24 cellular contexts compared by ENCODE assay signal in the genomic region with DNA sequence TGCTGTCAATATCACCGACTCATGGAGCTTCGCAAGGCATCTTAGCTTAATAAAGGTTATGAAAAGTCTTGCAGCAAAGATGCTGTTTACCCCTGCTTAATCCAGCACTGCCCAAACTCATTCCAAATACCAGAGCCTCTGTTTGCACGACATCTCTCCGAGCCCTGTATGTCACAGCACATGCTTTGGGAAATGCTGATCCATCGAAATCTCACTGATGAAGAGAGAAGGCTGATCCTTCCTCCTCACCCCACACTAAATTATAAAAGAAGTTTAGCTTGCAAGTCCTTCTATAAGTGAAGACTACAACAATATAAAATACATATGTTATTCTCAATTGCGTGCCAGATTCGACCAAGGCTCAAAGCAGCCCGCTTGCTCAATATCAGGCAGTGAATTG. TPM values are rescaled to one million over a fixed set of nuclear protein-coding genes. Genes with fewer than 3 reads are reported as not detected.
DNase-seq lines count a peak whose midpoint lies in the region; ATAC-seq, FAIRE-seq and TF ChIP-seq lines count a peak whose summit lies in the region.
"Had no signal": no experiment of that assay in that cellular context is flagged by ENCODE, and none has a peak within 500 bp of the region (broad histone marks: within the 10 kb centered on the region; RNA-seq: fewer than 3 reads in every experiment).

No MANE protein-coding gene starts in this region.

- H3K36me3 ChIP-seq in IMR-90 (ENCODE audit: control insufficient read depth, insufficient read depth, low read length) = no peaks in the 10 kb centered on the region
- no peaks in the 10 kb centered on the region for H3K36me3 ChIP-seq in K562 (ENCODE audit: control insufficient read depth, insufficient read depth, low read length)
- H3K36me3 ChIP-seq in trophoblast cell (ENCODE audit: control insufficient read depth in 1 of 2, insufficient read depth in 2 of 2, low read length in 2 of 2) = no peaks in the 10 kb centered on the region
- no peaks in the 10 kb centered on the region for H3K36me3 ChIP-seq in uterus
- H3K36me3 ChIP-seq: BLaER1 treated with 17β-estradiol and CSF1 and Interleukin-3, amounts not matched to agents 10 nM and 100 nM; HAP-1 had no signal

- TF ChIP-seq POLR2A in A549 (IDR thresholded peaks at IDR 0.05; ENCODE audit: low read length) (no peak), IMR-90 (IDR thresholded peaks at IDR 0.05; ENCODE audit: low read depth, low read length) (no peak), K562 (conservative IDR thresholded peaks at IDR 0.05) (no peak), uterus (IDR thresholded peaks at IDR 0.05) (no peak), GM18505 (IDR thresholded peaks at IDR 0.05; ENCODE audit: borderline replicate concordance, extremely low read depth, insufficient read depth, insufficient read length) (no peak)

- H2BK15ac ChIP-seq in IMR-90 (ENCODE audit: low read depth, low read length) = no peak overlapping the region

- no peaks in the 10 kb centered on the region for H3K36me3 Mint-ChIP-seq in activated T-cell treated with anti-CD3 and anti-CD28 coated beads, Interleukin-2, amount 50 U/mL, for 72 hours (ENCODE audit: insufficient read depth in 2 of 2)
- H3K36me3 Mint-ChIP-seq: CD14-positive monocyte; CD8-positive, alpha-beta memory T cell had no signal

- ATAC-seq in A549 = no peak
- no peak for ATAC-seq in IMR-90 (ENCODE audit: low read depth)
- ATAC-seq in K562 = no peak
- ATAC-seq in activated T-cell treated with anti-CD3 and anti-CD28 coated beads, Interleukin-2, amount 50 U/mL, for 72 hours (replicated peaks in 1 of 2) = no peak
- no peak for ATAC-seq in GM18505 (IDR thresholded peaks at IDR 0.05; ENCODE audit: unreplicated experiment)

- no peak for DNase-seq in A549 (ENCODE audit: low read depth in 1 of 2, low spot score in 1 of 2)
- no peak for DNase-seq in IMR-90
- DNase-seq in K562 (ENCODE audit: extremely low read depth in 1 of 4, low spot score in 3 of 4) = no peak
- DNase-seq in trophoblast cell = no peak
- no peak for DNase-seq in activated T-cell treated with anti-CD3 and anti-CD28 coated beads, Interleukin-2, amount 50 U/mL, for 72 hours
- DNase-seq in uterus = no peak
- DNase-seq: ACHN; AML-193; BE2C; CD4-positive, alpha-beta T cell; CD8-positive, alpha-beta memory T cell; DMS53; DMS79 treated with DMSO at 0.1 percent for 48 hours; GF-D8; GOT3; HFFc6 had no signal

- POLR2A ChIA-PET in A549 (lab: Yijun Ruan, JAX) = no interaction called here
- POLR2A ChIA-PET in IMR-90 (lab: Charles Lee; ENCODE audit: unreplicated experiment) = no interaction called here
- POLR2A ChIA-PET in K562 (lab: Yijun Ruan, JAX) = no interaction called here

- no peak overlapping the region for H3K56ac ChIP-seq in IMR-90 (ENCODE audit: extremely low read depth, insufficient read depth, low read length)

- no peak for FAIRE-seq in A549 (lab: Jason Lieb, UNC)
- no peak for FAIRE-seq in K562 (lab: Jason Lieb, UNC)
- FAIRE-seq: A204.1, GM12891, H54 had no signal

- no peaks in the 10 kb centered on the region for H3K9me3 ChIP-seq in A549
- H3K9me3 ChIP-seq in IMR-90 (ENCODE audit: control insufficient read depth, insufficient read depth, low read length) = no peaks in the 10 kb centered on the region
- H3K9me3 ChIP-seq in K562 (replicated peaks; ENCODE audit: control insufficient read depth, insufficient read depth, low read depth, low read length) = no peaks in the 10 kb centered on the region
- no peaks in the 10 kb centered on the region for H3K9me3 ChIP-seq in trophoblast cell (ENCODE audit: insufficient read depth, low read depth, low read length)
- no peaks in the 10 kb centered on the region for H3K9me3 ChIP-seq in uterus
- H3K9me3 ChIP-seq: BE2C; BLaER1 treated with 17β-estradiol and CSF1 and Interleukin-3, amounts not matched to agents 10 nM and 100 nM; HAP-1 had no signal

- H3K79me1 ChIP-seq in IMR-90 (ENCODE audit: low read depth in 1 of 2, low read length in 2 of 2) (no peaks in the 10 kb centered on the region), trophoblast cell (ENCODE audit: low read length) (no peaks in the 10 kb centered on the region)

- no peaks in the 10 kb centered on the region for H3K9me3 Mint-ChIP-seq in activated T-cell treated with anti-CD3 and anti-CD28 coated beads, Interleukin-2, amount 50 U/mL, for 72 hours
- H3K9me3 Mint-ChIP-seq: CD4-positive, alpha-beta T cell; CD8-positive, alpha-beta memory T cell; HFFc6 had no signal

- WGBS in A549 (ENCODE audit: missing lambda C conversion rate) = 88% methylated on average over 8 of the region's 8 CpGs
- 60% methylated on average over 1 of the region's 8 CpGs; no CpG with 5 or more reads in 1 of the 2 experiments for WGBS in IMR-90 (ENCODE audit: extremely low coverage in 2 of 2, insufficient read length in 1 of 2), 2 experiments
- 6% methylated on average over 8 of the region's 8 CpGs for WGBS in K562 (ENCODE audit: insufficient coverage, low coverage, missing lambda C conversion rate)
- no CpG with 5 or more reads among the region's 8 CpGs for WGBS in trophoblast cell (ENCODE audit: extremely low coverage, insufficient coverage, insufficient read length)

- no peaks in the 10 kb centered on the region for H3K4me1 Mint-ChIP-seq in activated T-cell treated with anti-CD3 and anti-CD28 coated beads, Interleukin-2, amount 50 U/mL, for 72 hours (ENCODE audit: low read depth)
- H3K4me1 Mint-ChIP-seq: CD14-positive monocyte; CD8-positive, alpha-beta memory T cell had no signal

- no peaks in the 10 kb centered on the region for H3K9me1 ChIP-seq in IMR-90 (ENCODE audit: insufficient read depth, low read length)
- H3K9me1 ChIP-seq in K562 (ENCODE audit: control insufficient read depth, insufficient read depth, low read length) = no peaks in the 10 kb centered on the region

- H3K4ac ChIP-seq in IMR-90 (ENCODE audit: low read depth, low read length) (no peak overlapping the region), trophoblast cell (ENCODE audit: low read depth, low read length) (no peak overlapping the region)

- H3K18ac ChIP-seq in IMR-90 (ENCODE audit: low read depth, low read length) (no peak overlapping the region), trophoblast cell (ENCODE audit: low read length) (no peak overlapping the region)

- H3K27me3 ChIP-seq in IMR-90 (ENCODE audit: control insufficient read depth, insufficient read depth, low read length) (peaks cover 29% of the 10 kb centered on the region; the same call in 1 of the 2 replicates), K562 (ENCODE audit: control insufficient read depth in 2 of 2, insufficient read depth in 2 of 2, low read length in 2 of 2) (peaks cover 5 to 31% of the 10 kb centered on the region in 2 experiments; a peak in 4 of 5 replicates), trophoblast cell (ENCODE audit: insufficient read depth, low read length) (no peaks in the 10 kb centered on the region), uterus (no peaks in the 10 kb centered on the region)
- H3K27me3 ChIP-seq: BE2C had no signal

- no peak overlapping the region for H3K27ac Mint-ChIP-seq in activated T-cell treated with anti-CD3 and anti-CD28 coated beads, Interleukin-2, amount 50 U/mL, for 72 hours
- H3K27ac Mint-ChIP-seq: CD14-positive monocyte; CD4-positive, alpha-beta T cell; CD8-positive, alpha-beta memory T cell; HFFc6 had no signal

- in situ Hi-C loops in IMR-90 (cut with MboI; ENCODE audit: low sequenced_read_pairs) = no loop called here
- in situ Hi-C loops in K562 (cut with MboI) = no loop called here

- no peaks in the 10 kb centered on the region for H3K79me2 ChIP-seq in K562 (ENCODE audit: control insufficient read depth, insufficient read depth, low read length)
- H3K79me2 ChIP-seq in trophoblast cell (ENCODE audit: control insufficient read depth, insufficient read depth, low read length, poor library complexity) = no peaks in the 10 kb centered on the region

- CTCF ChIA-PET in A549 (lab: Yijun Ruan, JAX) = interaction anchor here (1.0 to 22.6 kb wide), 9 partner anchors 9 to 229 kb away, joined by 3 to 736 read pairs (median 7); no protein-coding TSS in a partner anchor
- CTCF ChIA-PET in IMR-90 (lab: Yijun Ruan, JAX) = no interaction called here
- CTCF ChIA-PET in K562 (lab: Yijun Ruan, JAX; ENCODE audit: low intra/inter-chr PET ratio) = no interaction called here

- H4K8ac ChIP-seq in IMR-90 (ENCODE audit: low read depth in 2 of 2, low read length in 2 of 2) (no peak overlapping the region), trophoblast cell (ENCODE audit: low read depth, low read length) (no peak overlapping the region)

- H3K4me3 ChIP-seq in A549 = no peak overlapping the region
- H3K4me3 ChIP-seq in IMR-90 (ENCODE audit: insufficient read depth, low read depth, low read length) = no peak overlapping the region
- H3K4me3 ChIP-seq in K562 = no peak overlapping the region
- no peak overlapping the region for H3K4me3 ChIP-seq in trophoblast cell (ENCODE audit: low read depth, low read length)
- no peak overlapping the region for H3K4me3 ChIP-seq in uterus
- H3K4me3 ChIP-seq: BLaER1 treated with 17β-estradiol and CSF1 and Interleukin-3, amounts not matched to agents 10 nM and 100 nM; HAP-1 had no signal

- no peak overlapping the region for H3K23ac ChIP-seq in IMR-90 (ENCODE audit: low read depth, low read length)
- no peak overlapping the region for H3K23ac ChIP-seq in trophoblast cell (ENCODE audit: low read length)

- H4K91ac ChIP-seq in IMR-90 (ENCODE audit: insufficient read depth, low read depth, low read length) (no peak overlapping the region), trophoblast cell (ENCODE audit: low read depth, low read length) (no peak overlapping the region)

- H3K27ac ChIP-seq in A549 (peak overlapping the region; percentile 4 to 94; a peak in 4 of 6 replicates), IMR-90 (ENCODE audit: insufficient read depth, low read length) (no peak overlapping the region), K562 (ENCODE audit: extremely low read depth, low read depth, low read length) (no peak overlapping the region), trophoblast cell (ENCODE audit: low read depth, low read length) (no peak overlapping the region), uterus (no peak overlapping the region)
- H3K27ac ChIP-seq: BLaER1 treated with 17β-estradiol and CSF1 and Interleukin-3, amounts not matched to agents 10 nM and 100 nM had no signal

- H2BK120ac ChIP-seq in IMR-90 (ENCODE audit: low read depth, low read length) (no peak overlapping the region), trophoblast cell (ENCODE audit: insufficient read depth, low read length, poor library complexity) (no peak overlapping the region)

- no peak for TF ChIP-seq RAD21 in A549 (conservative IDR thresholded peaks at IDR 0.05 in 1 of 2, IDR thresholded peaks at IDR 0.05 in 1 of 2)
- no peak for TF ChIP-seq RAD21 in IMR-90 (IDR thresholded peaks at IDR 0.05; ENCODE audit: low read length)
- no peak for TF ChIP-seq RAD21 in K562 (CRISPR knock-in tag; conservative IDR thresholded peaks at IDR 0.05 in 1 of 2, IDR thresholded peaks at IDR 0.05 in 1 of 2)

- no peak overlapping the region for H2BK20ac ChIP-seq in IMR-90 (ENCODE audit: low read depth, low read length)

- H4K12ac ChIP-seq in trophoblast cell (ENCODE audit: low read depth, low read length) = no peak overlapping the region

- no peak overlapping the region for H3K14ac ChIP-seq in IMR-90 (replicated peaks; ENCODE audit: low read depth, low read length)
- H3K14ac ChIP-seq in trophoblast cell (ENCODE audit: low read length) = no peak overlapping the region

- dilution Hi-C loops in IMR-90 (cut with HindIII; ENCODE audit: low sequenced_read_pairs, unreplicated experiment) = no loop called here

- H3K4me1 ChIP-seq in A549 (peaks cover 57% of the 10 kb centered on the region), IMR-90 (ENCODE audit: control insufficient read depth, insufficient read depth, low read length) (no peaks in the 10 kb centered on the region), K562 (replicated peaks in 1 of 2; ENCODE audit: control insufficient read depth in 2 of 2, insufficient read depth in 2 of 2, low read length in 2 of 2) (peaks cover 0 to 8% of the 10 kb centered on the region in 2 experiments; a peak in 2 of 5 replicates), trophoblast cell (ENCODE audit: control insufficient read depth in 1 of 2, insufficient read depth in 2 of 2, low read length in 2 of 2) (no peaks in the 10 kb centered on the region), uterus (no peaks in the 10 kb centered on the region)
- H3K4me1 ChIP-seq: HAP-1 had no signal

- TF ChIP-seq EP300 in A549 (IDR thresholded peaks at IDR 0.05) (no peak), K562 (IDR thresholded peaks at IDR 0.05; ENCODE audit: low read length) (no peak)

- no peak overlapping the region for H3K4me3 Mint-ChIP-seq in activated T-cell treated with anti-CD3 and anti-CD28 coated beads, Interleukin-2, amount 50 U/mL, for 72 hours
- H3K4me3 Mint-ChIP-seq: CD4-positive, alpha-beta T cell; CD8-positive, alpha-beta memory T cell; HFFc6 had no signal

- H2AFZ ChIP-seq in IMR-90 (replicated peaks; ENCODE audit: low read length, poor library complexity) (no peak overlapping the region), K562 (ENCODE audit: low read depth, low read length) (no peak overlapping the region), trophoblast cell (ENCODE audit: insufficient read depth, low read length, poor library complexity) (no peak overlapping the region)

- H3K4me2 ChIP-seq in A549 (no peak overlapping the region), IMR-90 (ENCODE audit: low read depth, low read length) (no peak overlapping the region), K562 (ENCODE audit: insufficient read depth, low read length) (no peak overlapping the region), trophoblast cell (ENCODE audit: low read length) (no peak overlapping the region)

- no peak overlapping the region for H2AK9ac ChIP-seq in IMR-90 (replicated peaks; ENCODE audit: low read depth, low read length, poor library complexity)

- no peak for TF ChIP-seq CTCF in A549 (IDR thresholded peaks at IDR 0.05)
- TF ChIP-seq CTCF in IMR-90 (conservative IDR thresholded peaks at IDR 0.05; ENCODE audit: low read depth, low read length) = no peak
- TF ChIP-seq CTCF in K562 (IDR thresholded peaks at IDR 0.05 in 2 of 3, conservative IDR thresholded peaks at IDR 0.05 in 1 of 3; ENCODE audit: insufficient read depth in 2 of 3, low read depth in 1 of 3, low read length in 3 of 3) = no peak
- no peak for TF ChIP-seq CTCF in uterus (IDR thresholded peaks at IDR 0.05)

- H2AK5ac ChIP-seq in IMR-90 (ENCODE audit: low read depth, low read length) (no peak overlapping the region), trophoblast cell (ENCODE audit: low read length) (no peak overlapping the region)

- no peak overlapping the region for H4K5ac ChIP-seq in IMR-90 (ENCODE audit: low read depth, low read length)

- H4K20me1 ChIP-seq in IMR-90 (ENCODE audit: insufficient read depth, low read length) = no peaks in the 10 kb centered on the region
- no peaks in the 10 kb centered on the region for H4K20me1 ChIP-seq in K562 (replicated peaks; ENCODE audit: control insufficient read depth, insufficient read depth, low read length)

- H3K27me3 Mint-ChIP-seq in activated T-cell treated with anti-CD3 and anti-CD28 coated beads, Interleukin-2, amount 50 U/mL, for 72 hours (ENCODE audit: low read depth) = no peaks in the 10 kb centered on the region

- H2BK12ac ChIP-seq in trophoblast cell (ENCODE audit: low read length) = no peak overlapping the region

- H2BK5ac ChIP-seq in IMR-90 (ENCODE audit: low read depth, low read length, poor library complexity, severe bottlenecking) = no peak overlapping the region
- H2BK5ac ChIP-seq in trophoblast cell (ENCODE audit: low read depth, low read length, poor library complexity) = no peak overlapping the region

- BruUV-seq in IMR-90 (replicated peaks; lab: Mats Ljungman, UMichigan) (no TSS peak), K562 (replicated peaks; lab: Mats Ljungman, UMichigan) (no TSS peak)

- H3K9ac ChIP-seq in IMR-90 (ENCODE audit: low read depth, low read length) (no peak overlapping the region), K562 (ENCODE audit: insufficient read depth in 1 of 2, low read depth in 2 of 2, low read length in 2 of 2) (no peak overlapping the region), trophoblast cell (ENCODE audit: low read length) (peak overlapping the region; percentile 43)

- intact Hi-C loops in IMR-90 (cut with micrococcal nuclease) = no loop called here
- intact Hi-C loops in K562 (cut with micrococcal nuclease) = no loop called here
- intact Hi-C loops in uterus (cut with DNase I; ENCODE audit: low total_unique reads) = no loop called here

RNA-seq across cellular contexts. Expression of a gene that starts 30.7 kb away (rescaled TPM):
- 41.3 and 55.7 TPM in 2 replicates for polyA plus RNA-seq in A549 (2011; rRNA removed)
- 23.7 and 38.0 TPM in 2 replicates for polyA plus RNA-seq in A549 (2012; cell fraction: cytosol; rRNA removed)
- 33.1 and 35.8 TPM in 2 replicates for polyA plus RNA-seq in A549 (2012; cell fraction: nucleus; rRNA removed)
- polyA plus RNA-seq in A549 (2017; fragmentation: RNase III; extraction: RNeasy Plus Mini Kit Qiagen cat#74134 plus additional on column Dnase treatment) = 40.1 to 47.6 TPM (median 46.9 TPM) in 3 replicates
- 111 and 126 TPM in 2 replicates for polyA minus RNA-seq in A549 (2011; rRNA and poly(A)+ RNA removed)
- total RNA-seq in IMR-90 (2012; rRNA removed) = 25.6 and 30.6 TPM in 2 replicates
- 19.1 and 19.4 TPM in 2 replicates for polyA plus RNA-seq in IMR-90 (2012; rRNA removed)
- polyA plus RNA-seq in IMR-90 (2012; cell fraction: cytosol; rRNA removed) = 12.7 and 22.8 TPM in 2 replicates
- 8.7 and 14.4 TPM in 2 replicates for polyA plus RNA-seq in IMR-90 (2012; cell fraction: nucleus; rRNA removed; ENCODE audit: low replicate concordance)
- 21.5 and 40.8 TPM in 2 replicates for total RNA-seq in K562 (2011; cell fraction: chromatin; rRNA removed; ENCODE audit: low replicate concordance)
- 40.7 and 47.7 TPM in 2 replicates for total RNA-seq in K562 (2011; cell fraction: nucleolus; rRNA removed)
- total RNA-seq in K562 (2011; cell fraction: nucleoplasm; rRNA removed) = 48.1 and 75.0 TPM in 2 replicates
- 22.9 and 31.9 TPM in 2 replicates for total RNA-seq in K562 (2014; rRNA removed)
- 21.9 and 22.2 TPM in 2 replicates for total RNA-seq in K562 (2014; rRNA removed; fragmentation: Illumina TruSeq; extraction: Trizol)
- total RNA-seq in K562 (2015; rRNA removed; fragmentation: Illumina TruSeq; extraction: Trizol) = 28.1 and 29.4 TPM in 2 replicates
- 37.4 and 42.8 TPM in 2 replicates for total RNA-seq in K562 (2021)
- polyA plus RNA-seq in K562 (2011; rRNA removed) = 11.9 and 16.7 TPM in 2 replicates
- 18.3 and 30.0 TPM in 2 replicates for polyA plus RNA-seq in K562 (2011; cell fraction: cytosol; rRNA removed)
- 5.5 and 8.8 TPM in 2 replicates for polyA plus RNA-seq in K562 (2011; cell fraction: nucleus; rRNA removed)
- 17.4 and 33.3 TPM in 2 replicates for polyA plus RNA-seq in K562 (2012)
- 22.5 and 23.4 TPM in 2 replicates for polyA plus RNA-seq in K562 (2014; fragmentation: Illumina TruSeq; extraction: Trizol)
- 10 to 100 TPM; 19.3 to 47.3 TPM for polyA plus RNA-seq in K562 (2014; fragmentation: Nextera tagmentation; extraction: Ambion mirVana)
- polyA plus RNA-seq in K562 (2014; rRNA removed) = 18.8 and 20.9 TPM in 2 replicates
- polyA minus RNA-seq in K562 (2011; rRNA and poly(A)+ RNA removed) = 18.6 and 24.3 TPM in 2 replicates
- 23.3 and 30.5 TPM in 2 replicates for polyA minus RNA-seq in K562 (2011; cell fraction: cytosol; rRNA and poly(A)+ RNA removed)
- 6.7 and 9.3 TPM in 2 replicates for polyA minus RNA-seq in K562 (2011; cell fraction: nucleus; rRNA and poly(A)+ RNA removed)
- polyA plus RNA-seq in trophoblast cell (2013) = 22.9 and 23.5 TPM in 2 replicates
- 1 to 10 TPM; 6.1 to 7.2 TPM for total RNA-seq in activated T-cell treated with anti-CD3 and anti-CD28 coated beads, Interleukin-2, amount 50 U/mL, for 72 hours
- total RNA-seq in uterus = 10 to 100 TPM in 3 of 4 donors, 1 to 10 TPM in 1; 8.2 to 44.2 (median 18.5) TPM

RNA-seq across cellular contexts. Expression of a gene that starts 40.8 kb away (rescaled TPM):
- 2.8 and 3.5 TPM in 2 replicates for polyA plus RNA-seq in A549 (2011; rRNA removed)
- 2.0 and 3.4 TPM in 2 replicates for polyA plus RNA-seq in A549 (2012; cell fraction: cytosol; rRNA removed)
- 1.7 and 2.9 TPM in 2 replicates for polyA plus RNA-seq in A549 (2012; cell fraction: nucleus; rRNA removed)
- 1.6 to 3.4 TPM (median 2.4 TPM) in 3 replicates for polyA plus RNA-seq in A549 (2017; fragmentation: RNase III; extraction: RNeasy Plus Mini Kit Qiagen cat#74134 plus additional on column Dnase treatment)
- 4.1 TPM in 2 replicates for polyA minus RNA-seq in A549 (2011; rRNA and poly(A)+ RNA removed)
- under 0.01 TPM in 2 replicates for total RNA-seq in IMR-90 (2012; rRNA removed)
- 0.03 and 0.17 TPM in 2 replicates for polyA plus RNA-seq in IMR-90 (2012; rRNA removed)
- 0.11 TPM in 1 of 2 replicates, not detected in the other for polyA plus RNA-seq in IMR-90 (2012; cell fraction: cytosol; rRNA removed)
- 0.07 TPM in 1 of 2 replicates, not detected in the other for polyA plus RNA-seq in IMR-90 (2012; cell fraction: nucleus; rRNA removed; ENCODE audit: low replicate concordance)
- 0.23 TPM in 1 of 2 replicates, not detected in the other for total RNA-seq in K562 (2011; cell fraction: chromatin; rRNA removed; ENCODE audit: low replicate concordance)
- total RNA-seq in K562 (2011; cell fraction: nucleolus; rRNA removed) = 0.13 and 0.17 TPM in 2 replicates
- 0.07 TPM in 1 of 2 replicates, not detected in the other for total RNA-seq in K562 (2011; cell fraction: nucleoplasm; rRNA removed)
- total RNA-seq in K562 (2014; rRNA removed) = 0.08 and 0.09 TPM in 2 replicates
- not detected in 2 replicates for total RNA-seq in K562 (2014; rRNA removed; fragmentation: Illumina TruSeq; extraction: Trizol)
- total RNA-seq in K562 (2015; rRNA removed; fragmentation: Illumina TruSeq; extraction: Trizol) = 0.04 TPM in 1 of 2 replicates, not detected in the other
- 0.13 and 0.20 TPM in 2 replicates for total RNA-seq in K562 (2021)
- 0.06 TPM in 1 of 2 replicates, not detected in the other for polyA plus RNA-seq in K562 (2011; rRNA removed)
- polyA plus RNA-seq in K562 (2011; cell fraction: cytosol; rRNA removed) = 0.19 TPM in 1 of 2 replicates, not detected in the other
- polyA plus RNA-seq in K562 (2011; cell fraction: nucleus; rRNA removed) = 0.06 TPM in 1 of 2 replicates, not detected in the other
- 0.01 and 0.04 TPM in 2 replicates for polyA plus RNA-seq in K562 (2012)
- not detected in 2 replicates for polyA plus RNA-seq in K562 (2014; fragmentation: Illumina TruSeq; extraction: Trizol)
- under 1 TPM in 1 of 2 experiments, not detected in 1; 0.01 TPM for polyA plus RNA-seq in K562 (2014; fragmentation: Nextera tagmentation; extraction: Ambion mirVana)
- polyA plus RNA-seq in K562 (2014; rRNA removed) = 0.08 TPM in 1 of 2 replicates, not detected in the other
- not detected in 2 replicates for polyA minus RNA-seq in K562 (2011; rRNA and poly(A)+ RNA removed)
- not detected in 2 replicates for polyA minus RNA-seq in K562 (2011; cell fraction: cytosol; rRNA and poly(A)+ RNA removed)
- 0.13 TPM in 1 of 2 replicates, not detected in the other for polyA minus RNA-seq in K562 (2011; cell fraction: nucleus; rRNA and poly(A)+ RNA removed)
- polyA plus RNA-seq in trophoblast cell (2013) = 0.29 and 0.42 TPM in 2 replicates
- not detected for total RNA-seq in activated T-cell treated with anti-CD3 and anti-CD28 coated beads, Interleukin-2, amount 50 U/mL, for 72 hours
- total RNA-seq in uterus = 1 to 10 TPM in 3 of 4 donors, under 1 TPM in 1; 0.29 to 7.8 (median 4.6) TPM
- total RNA-seq: CD4-positive, alpha-beta T cell; CD8-positive, alpha-beta memory T cell; G401; HFFc6 had no signal
- polyA plus RNA-seq: CD14-positive monocyte; CD8-positive, alpha-beta memory T cell had no signal

RNA-seq across cellular contexts. Expression of a gene that starts 52.5 kb away (rescaled TPM):
- 44.1 and 46.0 TPM in 2 replicates for polyA plus RNA-seq in A549 (2011; rRNA removed)
- 45.4 and 56.0 TPM in 2 replicates for polyA plus RNA-seq in A549 (2012; cell fraction: cytosol; rRNA removed)
- polyA plus RNA-seq in A549 (2012; cell fraction: nucleus; rRNA removed) = 25.6 and 33.4 TPM in 2 replicates
- polyA plus RNA-seq in A549 (2017; fragmentation: RNase III; extraction: RNeasy Plus Mini Kit Qiagen cat#74134 plus additional on column Dnase treatment) = 41.6 to 45.7 TPM (median 43.7 TPM) in 3 replicates
- polyA minus RNA-seq in A549 (2011; rRNA and poly(A)+ RNA removed) = 30.7 and 33.2 TPM in 2 replicates
- 7.7 and 10.0 TPM in 2 replicates for total RNA-seq in IMR-90 (2012; rRNA removed)
- 11.9 and 14.9 TPM in 2 replicates for polyA plus RNA-seq in IMR-90 (2012; rRNA removed)
- 5.7 and 6.3 TPM in 2 replicates for polyA plus RNA-seq in IMR-90 (2012; cell fraction: cytosol; rRNA removed)
- 4.0 and 4.9 TPM in 2 replicates for polyA plus RNA-seq in IMR-90 (2012; cell fraction: nucleus; rRNA removed; ENCODE audit: low replicate concordance)
- 31.6 and 48.8 TPM in 2 replicates for total RNA-seq in K562 (2011; cell fraction: chromatin; rRNA removed; ENCODE audit: low replicate concordance)
- total RNA-seq in K562 (2011; cell fraction: nucleolus; rRNA removed) = 18.2 and 18.7 TPM in 2 replicates
- total RNA-seq in K562 (2011; cell fraction: nucleoplasm; rRNA removed) = 30.9 and 35.8 TPM in 2 replicates
- total RNA-seq in K562 (2014; rRNA removed) = 32.1 and 40.9 TPM in 2 replicates
- total RNA-seq in K562 (2014; rRNA removed; fragmentation: Illumina TruSeq; extraction: Trizol) = 48.8 and 49.6 TPM in 2 replicates
- 40.8 and 44.7 TPM in 2 replicates for total RNA-seq in K562 (2015; rRNA removed; fragmentation: Illumina TruSeq; extraction: Trizol)
- total RNA-seq in K562 (2021) = 45.6 and 51.7 TPM in 2 replicates
- 54.2 and 61.7 TPM in 2 replicates for polyA plus RNA-seq in K562 (2011; rRNA removed)
- polyA plus RNA-seq in K562 (2011; cell fraction: cytosol; rRNA removed) = 43.0 and 48.2 TPM in 2 replicates
- polyA plus RNA-seq in K562 (2011; cell fraction: nucleus; rRNA removed) = 35.5 and 42.4 TPM in 2 replicates
- polyA plus RNA-seq in K562 (2012) = 30.2 and 32.1 TPM in 2 replicates
- 53.4 and 60.1 TPM in 2 replicates for polyA plus RNA-seq in K562 (2014; fragmentation: Illumina TruSeq; extraction: Trizol)
- polyA plus RNA-seq in K562 (2014; fragmentation: Nextera tagmentation; extraction: Ambion mirVana) = 10 to 100 TPM; 11.3 to 13.4 TPM
- 43.6 and 46.2 TPM in 2 replicates for polyA plus RNA-seq in K562 (2014; rRNA removed)
- 25.6 and 28.3 TPM in 2 replicates for polyA minus RNA-seq in K562 (2011; rRNA and poly(A)+ RNA removed)
- polyA minus RNA-seq in K562 (2011; cell fraction: cytosol; rRNA and poly(A)+ RNA removed) = 17.7 and 17.8 TPM in 2 replicates
- polyA minus RNA-seq in K562 (2011; cell fraction: nucleus; rRNA and poly(A)+ RNA removed) = 9.8 and 11.0 TPM in 2 replicates
- polyA plus RNA-seq in trophoblast cell (2013) = 15.2 and 16.5 TPM in 2 replicates
- 10 to 100 TPM; 40.9 to 43.2 TPM for total RNA-seq in activated T-cell treated with anti-CD3 and anti-CD28 coated beads, Interleukin-2, amount 50 U/mL, for 72 hours
- total RNA-seq in uterus = 1 to 10 TPM in 1 of 4 donors, not detected in 3; 2.8 TPM
- polyA plus RNA-seq: CD14-positive monocyte had no signal

Comparison
In these comparisons a context has a peak if more than half of its experiments do, and no peak if none do; other contexts are left out.
1. H3K27ac ChIP-seq: peak in A549 (2 of 2); none in IMR-90 (single experiment), K562 (single experiment), trophoblast cell (single experiment) and uterus (0 of 2).